In genomic region chr2:159671047-159671446, GRCh38 we compare ENCODE assay signal across 17 cellular contexts. TPM values are rescaled to one million over a fixed set of nuclear protein-coding genes. Genes with fewer than 3 reads are reported as not detected.
DNase-seq lines count a peak whose midpoint lies in the region; ATAC-seq, FAIRE-seq and TF ChIP-seq lines count a peak whose summit lies in the region.
"Had no signal": no experiment of that assay in that cellular context is flagged by ENCODE, and none has a peak within 500 bp of the region (broad histone marks: within the 10 kb centered on the region; RNA-seq: fewer than 3 reads in every experiment).

No MANE protein-coding gene starts in this region.

- H3K4me2 ChIP-seq in HepG2 (ENCODE audit: low read depth, low read length) = no peak overlapping the region
- H3K4me2 ChIP-seq: BLaER1 had no signal

- in situ Hi-C loops in HepG2 (cut with HindIII; ENCODE audit: extremely low pct_ligation_motif_present, low pct_unique_long_range_greater_than_20kb) = no loop called here

- intact Hi-C loops in HepG2 (cut with micrococcal nuclease; ENCODE audit: unreplicated experiment) = no loop called here

- no peak for TF ChIP-seq EP300 in HepG2 (IDR thresholded peaks at IDR 0.05; ENCODE audit: low read depth in 2 of 2, low read length in 2 of 2)
- TF ChIP-seq EP300 in HepG2 (CRISPR knock-in tag; IDR thresholded peaks at IDR 0.05; ENCODE audit: borderline replicate concordance) = no peak

- no peak overlapping the region for H3K27ac ChIP-seq in liver (ENCODE audit: low read depth in 1 of 2, low read length in 2 of 2)
- H3K27ac ChIP-seq in HepG2 (ENCODE audit: extremely low read length, insufficient read depth, low read length) = no peak overlapping the region
- H3K27ac ChIP-seq in WERI-Rb-1 = no peak overlapping the region
- H3K27ac ChIP-seq: 22Rv1, BLaER1, C4-2B had no signal

- TF ChIP-seq POLR2A in HepG2 (IDR thresholded peaks at IDR 0.05; ENCODE audit: insufficient read depth in 1 of 2, low read depth in 2 of 2, low read length in 2 of 2) = no peak

- H3K79me2 ChIP-seq in HepG2 (ENCODE audit: insufficient read depth, low read length) = no peaks in the 10 kb centered on the region

- CTCF ChIA-PET in HepG2 (lab: Yijun Ruan, JAX; ENCODE audit: low intra/inter-chr PET ratio, low total read pairs) = no interaction called here

- POLR2A ChIA-PET in HepG2 (lab: Yijun Ruan, JAX) = interaction anchor here (0.8 kb wide), 1 partner anchor 41 kb away, joined by 3 read pairs; the partner anchor contains the start of gene MARCHF7

- FAIRE-seq in HepG2 (lab: Jason Lieb, UNC) = no peak
- FAIRE-seq: GM12892 had no signal

- H4K20me1 ChIP-seq in HepG2 (ENCODE audit: insufficient read depth, low read length) = no peaks in the 10 kb centered on the region
- H4K20me1 ChIP-seq: BLaER1 had no signal

- no peak overlapping the region for H2AFZ ChIP-seq in HepG2 (ENCODE audit: low read length)

- H3K36me3 ChIP-seq in liver (ENCODE audit: control insufficient read depth in 4 of 4, insufficient read depth in 3 of 4, low read depth in 1 of 4, low read length in 3 of 4) (no peaks in the 10 kb centered on the region), HepG2 (replicated peaks in 1 of 2; ENCODE audit: control insufficient read depth in 1 of 2, insufficient read depth in 2 of 2, low read length in 2 of 2) (no peaks in the 10 kb centered on the region), WERI-Rb-1 (no peaks in the 10 kb centered on the region)
- H3K36me3 ChIP-seq: BLaER1 had no signal

- no peaks in the 10 kb centered on the region for H3K9me3 ChIP-seq in liver (ENCODE audit: control insufficient read depth in 4 of 4, low read length in 3 of 4)
- H3K9me3 ChIP-seq in HepG2 (ENCODE audit: low read length) = no peaks in the 10 kb centered on the region
- H3K9me3 ChIP-seq in WERI-Rb-1 (ENCODE audit: severe bottlenecking) = no peaks in the 10 kb centered on the region
- H3K9me3 ChIP-seq: BLaER1, Caco-2 had no signal

- TF ChIP-seq RAD21 in liver (IDR thresholded peaks at IDR 0.05) = peak in 1 of 2 donors; percentile 35
- TF ChIP-seq RAD21 in HepG2 (CRISPR knock-in tag; IDR thresholded peaks at IDR 0.05) = no peak

- no peak overlapping the region for H3K4me3 ChIP-seq in liver (ENCODE audit: low read depth in 1 of 3, low read length in 3 of 3)
- no peak overlapping the region for H3K4me3 ChIP-seq in HepG2 (replicated peaks in 1 of 3; ENCODE audit: insufficient read depth in 1 of 3, low read depth in 2 of 3, low read length in 3 of 3)
- no peak overlapping the region for H3K4me3 ChIP-seq in WERI-Rb-1 (ENCODE audit: low read depth, low read length)
- H3K4me3 ChIP-seq: BLaER1 had no signal

- BruUV-seq in HepG2 (replicated peaks; lab: Mats Ljungman, UMichigan) = no TSS peak

- DNase-seq in HepG2 (ENCODE audit: low spot score) (no peak), kidney tubule cell (ENCODE audit: low spot score) (peak; percentile 4), renal cortical epithelial cell (ENCODE audit: low read depth) (peak; percentile 8), WERI-Rb-1 (no peak)
- DNase-seq in activated CD8-positive, alpha-beta memory T cell treated with anti-CD3 and anti-CD28 coated beads, Interleukin-2, amount 50 U/mL, for 4 hours = no peak
- DNase-seq: Caco-2; CD4-positive, CD25-positive, alpha-beta regulatory T cell; CD8-positive, alpha-beta T cell; DMS153; DND-41; H7; HCEC 1CT had no signal

- H3K4me1 ChIP-seq in liver (ENCODE audit: control insufficient read depth in 4 of 4, insufficient read depth in 4 of 4, low read length in 3 of 4) (peaks cover 0 to 7% (median 2%) of the 10 kb centered on the region in 4 donors), HepG2 (ENCODE audit: insufficient read depth, low read length) (no peaks in the 10 kb centered on the region)
- H3K4me1 ChIP-seq: BLaER1, Caco-2 had no signal

- H3K27me3 ChIP-seq in liver (ENCODE audit: control insufficient read depth in 4 of 4, insufficient read depth in 4 of 4, low read length in 3 of 4) = no peaks in the 10 kb centered on the region
- no peaks in the 10 kb centered on the region for H3K27me3 ChIP-seq in HepG2 (ENCODE audit: control insufficient read depth in 1 of 2, insufficient read depth in 2 of 2, low read length in 2 of 2)
- no peaks in the 10 kb centered on the region for H3K27me3 ChIP-seq in WERI-Rb-1 (ENCODE audit: insufficient read depth, low read depth, severe bottlenecking)
- H3K27me3 ChIP-seq: BLaER1 had no signal

- no peak for TF ChIP-seq CTCF in liver (IDR thresholded peaks at IDR 0.05; ENCODE audit: low read depth, low read length, missing input control)
- no peak for TF ChIP-seq CTCF in HepG2 (CRISPR knock-in tag; IDR thresholded peaks at IDR 0.05)
- no peak for TF ChIP-seq CTCF in WERI-Rb-1 (IDR thresholded peaks at IDR 0.05; ENCODE audit: low read depth, low read length)

- peak overlapping the region in 1 of 2 donors; percentile 60 for H3K9ac ChIP-seq in liver (ENCODE audit: low read depth in 1 of 2, low read length in 2 of 2)
- no peak overlapping the region for H3K9ac ChIP-seq in HepG2 (ENCODE audit: insufficient read depth, low read depth, low read length)
- H3K9ac ChIP-seq: BLaER1 had no signal

- ATAC-seq in HepG2 = no peak
- ATAC-seq: CD8-positive, alpha-beta T cell had no signal

- 37% methylated on average over 3 of the region's 3 CpGs for WGBS in liver
- 68% methylated on average over 3 of the region's 3 CpGs for WGBS in HepG2 (ENCODE audit: low lambda C conversion rate)

TF ChIP-seq in HepG2, 621 proteins besides CTCF, POLR2A, EP300 and RAD21 (continues in another document):
- TF ChIP-seq KAT8 (CRISPR knock-in tag; IDR thresholded peaks at IDR 0.05) = no peak
- TF ChIP-seq NR2C2 (CRISPR knock-in tag; IDR thresholded peaks at IDR 0.05; ENCODE audit: borderline replicate concordance) = no peak

RNA-seq across cellular contexts. Expression of gene MARCHF7, which starts 41.3 kb away (rescaled TPM):
- total RNA-seq in liver = 10 to 100 TPM; 52.0 to 57.6 TPM
- polyA plus RNA-seq in liver = 10 to 100 TPM; 16.9 to 22.9 TPM
- 88.5 and 156 TPM in 2 replicates for total RNA-seq in HepG2 (2016; rRNA removed; fragmentation: Illumina TruSeq; extraction: Trizol)
- total RNA-seq in HepG2 (2016; cell fraction: cytosol; rRNA removed; fragmentation: Illumina TruSeq; extraction: Trizol; ENCODE audit: low read depth) = 27.0 and 32.4 TPM in 2 replicates
- 91.7 and 146 TPM in 2 replicates for total RNA-seq in HepG2 (2016; cell fraction: insoluble cytoplasmic fraction; rRNA removed; fragmentation: Illumina TruSeq; extraction: Trizol)
- total RNA-seq in HepG2 (2016; cell fraction: membrane; rRNA removed; fragmentation: Illumina TruSeq; extraction: Trizol) = 57.4 and 74.7 TPM in 2 replicates
- total RNA-seq in HepG2 (2016; cell fraction: nucleus; rRNA removed; fragmentation: Illumina TruSeq; extraction: Trizol) = 74.2 and 77.1 TPM in 2 replicates
- 32.8 and 33.2 TPM in 2 replicates for polyA plus RNA-seq in HepG2 (2011; rRNA removed)
- 13.5 and 21.8 TPM in 2 replicates for polyA plus RNA-seq in HepG2 (2011; cell fraction: cytosol; rRNA removed)
- 19.1 and 33.0 TPM in 2 replicates for polyA plus RNA-seq in HepG2 (2011; cell fraction: nucleus; rRNA removed)
- 47.2 and 54.7 TPM in 2 replicates for polyA plus RNA-seq in HepG2 (2012)
- polyA plus RNA-seq in HepG2 (2016; cell fraction: cytosol; fragmentation: Illumina TruSeq; extraction: Trizol; ENCODE audit: low read depth) = 3.1 and 4.7 TPM in 2 replicates
- polyA plus RNA-seq in HepG2 (2016; cell fraction: insoluble cytoplasmic fraction; fragmentation: Illumina TruSeq; extraction: Trizol; ENCODE audit: low read depth) = 124 and 129 TPM in 2 replicates
- polyA plus RNA-seq in HepG2 (2016; cell fraction: membrane; fragmentation: Illumina TruSeq; extraction: Trizol; ENCODE audit: low read depth) = 12.6 and 14.7 TPM in 2 replicates
- polyA plus RNA-seq in HepG2 (2016; cell fraction: nucleus; fragmentation: Illumina TruSeq; extraction: Trizol; ENCODE audit: insufficient read depth, low read depth) = 114 and 121 TPM in 2 replicates
- polyA minus RNA-seq in HepG2 (2011; rRNA and poly(A)+ RNA removed; ENCODE audit: low replicate concordance) = 14.0 and 17.7 TPM in 2 replicates
- polyA minus RNA-seq in HepG2 (2011; cell fraction: cytosol; rRNA and poly(A)+ RNA removed) = 43.7 and 49.3 TPM in 2 replicates
- 104 and 120 TPM in 2 replicates for polyA minus RNA-seq in HepG2 (2011; cell fraction: nucleus; rRNA and poly(A)+ RNA removed)
- total RNA-seq in renal cortical epithelial cell = 148 and 155 TPM in 2 replicates

RNA-seq across cellular contexts. Expression of gene BAZ2B, which starts 54.7 kb away (rescaled TPM):
- total RNA-seq in liver (10 to 100 TPM; 24.7 to 61.0 TPM), HepG2 (2016; rRNA removed; fragmentation: Illumina TruSeq; extraction: Trizol) (15.1 and 18.2 TPM in 2 replicates), renal cortical epithelial cell (38.0 and 115 TPM in 2 replicates)
- polyA plus RNA-seq in liver (10 to 100 TPM in 1 of 2 donors, 1 to 10 TPM in 1; 6.7 to 25.2 TPM), HepG2 (2011; rRNA removed) (14.0 and 15.2 TPM in 2 replicates)
- total RNA-seq in HepG2 (2016; cell fraction: cytosol; rRNA removed; fragmentation: Illumina TruSeq; extraction: Trizol; ENCODE audit: low read depth) = 2.2 and 3.3 TPM in 2 replicates
- total RNA-seq in HepG2 (2016; cell fraction: insoluble cytoplasmic fraction; rRNA removed; fragmentation: Illumina TruSeq; extraction: Trizol) = 12.4 and 14.2 TPM in 2 replicates
- 3.9 and 5.1 TPM in 2 replicates for total RNA-seq in HepG2 (2016; cell fraction: membrane; rRNA removed; fragmentation: Illumina TruSeq; extraction: Trizol)
- total RNA-seq in HepG2 (2016; cell fraction: nucleus; rRNA removed; fragmentation: Illumina TruSeq; extraction: Trizol) = 33.1 and 38.7 TPM in 2 replicates
- 6.3 and 12.7 TPM in 2 replicates for polyA plus RNA-seq in HepG2 (2011; cell fraction: cytosol; rRNA removed)
- 20.8 and 25.8 TPM in 2 replicates for polyA plus RNA-seq in HepG2 (2011; cell fraction: nucleus; rRNA removed)
- polyA plus RNA-seq in HepG2 (2012) = 17.8 and 20.4 TPM in 2 replicates
- 0.34 and 0.37 TPM in 2 replicates for polyA plus RNA-seq in HepG2 (2016; cell fraction: cytosol; fragmentation: Illumina TruSeq; extraction: Trizol; ENCODE audit: low read depth)
- polyA plus RNA-seq in HepG2 (2016; cell fraction: insoluble cytoplasmic fraction; fragmentation: Illumina TruSeq; extraction: Trizol; ENCODE audit: low read depth) = 4.2 and 5.1 TPM in 2 replicates
- polyA plus RNA-seq in HepG2 (2016; cell fraction: membrane; fragmentation: Illumina TruSeq; extraction: Trizol; ENCODE audit: low read depth) = 0.52 and 0.54 TPM in 2 replicates
- 11.7 and 14.3 TPM in 2 replicates for polyA plus RNA-seq in HepG2 (2016; cell fraction: nucleus; fragmentation: Illumina TruSeq; extraction: Trizol; ENCODE audit: insufficient read depth, low read depth)
- 55.1 and 69.5 TPM in 2 replicates for polyA minus RNA-seq in HepG2 (2011; rRNA and poly(A)+ RNA removed; ENCODE audit: low replicate concordance)
- 20.9 and 23.2 TPM in 2 replicates for polyA minus RNA-seq in HepG2 (2011; cell fraction: cytosol; rRNA and poly(A)+ RNA removed)
- polyA minus RNA-seq in HepG2 (2011; cell fraction: nucleus; rRNA and poly(A)+ RNA removed) = 158 and 192 TPM in 2 replicates

Comparison
In these comparisons a context has a peak if more than half of its experiments do, and no peak if none do; other contexts are left out.
1. DNase-seq: peak in kidney tubule cell (single experiment) and renal cortical epithelial cell (single experiment); none in HepG2 (single experiment), WERI-Rb-1 (single experiment) and activated CD8-positive, alpha-beta memory T cell treated with anti-CD3 and anti-CD28 coated beads, Interleukin-2, amount 50 U/mL, for 4 hours (single experiment).